In genomic region chr2:11872247-11872947, GRCh38 we compare ENCODE assay signal across 17 cellular contexts.
DNase-seq lines count a peak whose midpoint lies in the region; ATAC-seq and TF ChIP-seq lines count a peak whose summit lies in the region.
"Had no signal": no experiment of that assay in that cellular context is flagged by ENCODE, and none has a peak within 500 bp of the region (broad histone marks: within the 10 kb centered on the region; RNA-seq: fewer than 3 reads in every experiment).

No MANE protein-coding gene starts in this region.

- no peak overlapping the region for H3K4me3 ChIP-seq in HL-60 (replicated peaks; ENCODE audit: insufficient read depth, low read length)
- no peak overlapping the region for H3K4me3 ChIP-seq in SJSA1
- H3K4me3 ChIP-seq in Caco-2 (ENCODE audit: low read depth, low read length), result no peak overlapping the region
- H3K4me3 ChIP-seq: colonic mucosa had no signal

- ATAC-seq in foreskin keratinocyte, result no peak
- ATAC-seq in HG02571 (IDR thresholded peaks at IDR 0.05; ENCODE audit: unreplicated experiment), result no peak
- no peak for ATAC-seq in left colon
- no peak for ATAC-seq in natural killer cell
- ATAC-seq: activated CD8-positive, alpha-beta memory T cell treated with anti-CD3 and anti-CD28 coated beads, Interleukin-2, amount 10 ng/mL, durations not matched to agents 7 days and 5 days had no signal

- H3K27me3 Mint-ChIP-seq in Caco-2 (ENCODE audit: insufficient read depth, unreplicated experiment), result peaks cover 15% of the 10 kb centered on the region
- H3K27me3 Mint-ChIP-seq in natural killer cell (ENCODE audit: low read depth in 2 of 2), result peaks cover 33 to 37% of the 10 kb centered on the region in 2 donors
- H3K27me3 Mint-ChIP-seq: activated naive CD8-positive, alpha-beta T cell had no signal

- H3K27ac Mint-ChIP-seq in Caco-2 (ENCODE audit: unreplicated experiment), result no peak overlapping the region
- no peak overlapping the region for H3K27ac Mint-ChIP-seq in natural killer cell
- H3K27ac Mint-ChIP-seq: activated CD8-positive, alpha-beta memory T cell treated with anti-CD3 and anti-CD28 coated beads, Interleukin-2, amount 10 ng/mL, durations not matched to agents 7 days and 5 days; activated naive CD8-positive, alpha-beta T cell; CD4-positive, CD25-positive, alpha-beta regulatory T cell had no signal

- H3K36me3 ChIP-seq in SJSA1 (no peaks in the 10 kb centered on the region), Caco-2 (ENCODE audit: control insufficient read depth, insufficient read depth, low read length) (no peaks in the 10 kb centered on the region)
- H3K36me3 ChIP-seq: colonic mucosa had no signal

- TF ChIP-seq CTCF in HL-60 (IDR thresholded peaks at IDR 0.05; ENCODE audit: insufficient read depth, low read length) (no peak), foreskin keratinocyte (conservative IDR thresholded peaks at IDR 0.05) (no peak), Caco-2 (IDR thresholded peaks at IDR 0.05; ENCODE audit: insufficient read depth in 1 of 2, low read depth in 1 of 2, low read length in 1 of 2, severe bottlenecking in 1 of 2, unreplicated experiment in 1 of 2) (no peak), natural killer cell (IDR thresholded peaks at IDR 0.05) (no peak)

- H3K4me1 Mint-ChIP-seq in Caco-2 (ENCODE audit: low read depth, unreplicated experiment), result peaks cover 11% of the 10 kb centered on the region
- H3K4me1 Mint-ChIP-seq in natural killer cell, result peaks cover 0 to 8% of the 10 kb centered on the region in 2 donors
- H3K4me1 Mint-ChIP-seq: activated CD8-positive, alpha-beta memory T cell treated with anti-CD3 and anti-CD28 coated beads, Interleukin-2, amount 10 ng/mL, durations not matched to agents 7 days and 5 days had no signal

- no peaks in the 10 kb centered on the region for H3K36me3 Mint-ChIP-seq in Caco-2 (ENCODE audit: insufficient read depth, unreplicated experiment)
- H3K36me3 Mint-ChIP-seq in natural killer cell, result no peaks in the 10 kb centered on the region
- H3K36me3 Mint-ChIP-seq: activated CD8-positive, alpha-beta memory T cell treated with anti-CD3 and anti-CD28 coated beads, Interleukin-2, amount 10 ng/mL, durations not matched to agents 7 days and 5 days; activated naive CD8-positive, alpha-beta T cell; CD4-positive, CD25-positive, alpha-beta regulatory T cell had no signal

- intact Hi-C loops in Caco-2 (cut with micrococcal nuclease; ENCODE audit: unreplicated experiment), result no loop called here
- intact Hi-C loops in left colon (cut with DNase I, micrococcal nuclease), result no loop called here
- intact Hi-C loops in natural killer cell (cut with micrococcal nuclease), result no loop called here

- H3K27ac ChIP-seq in HL-60 (replicated peaks) (0 out of 2 replicates have a peak overlapping the region, but pooled peaks have one; percentile 8), SJSA1 (no peak overlapping the region), foreskin keratinocyte (no peak overlapping the region)
- H3K27ac ChIP-seq: colonic mucosa had no signal

- BruUV-seq in Caco-2 (replicated peaks; lab: Mats Ljungman, UMichigan), result no TSS peak

- H3K4me1 ChIP-seq in SJSA1 (replicated peaks), result peaks cover 11% of the 10 kb centered on the region
- no peaks in the 10 kb centered on the region for H3K4me1 ChIP-seq in foreskin keratinocyte
- peaks cover 13% of the 10 kb centered on the region for H3K4me1 ChIP-seq in Caco-2
- H3K4me1 ChIP-seq: colonic mucosa had no signal

- H3K27me3 ChIP-seq in HL-60 (ENCODE audit: insufficient read depth, poor library complexity, severe bottlenecking) (no peaks in the 10 kb centered on the region), SJSA1 (replicated peaks) (no peaks in the 10 kb centered on the region), foreskin keratinocyte (peaks cover 19% of the 10 kb centered on the region), Caco-2 (replicated peaks; ENCODE audit: control insufficient read depth, insufficient read depth, low read length) (no peaks in the 10 kb centered on the region)
- H3K27me3 ChIP-seq: colonic mucosa had no signal

- DNase-seq in COLO668 (lab: John Stamatoyannopoulos, UW; ENCODE audit: unreplicated experiment), result peak; percentile 78
- DNase-seq in HL-60 (ENCODE audit: low read depth in 1 of 2, low spot score in 1 of 2), result no peak
- peak; percentile 31 to 49 for DNase-seq in SJSA1 (ENCODE audit: low read depth in 1 of 2, low spot score in 2 of 2)
- peak; percentile 23 to 37 for DNase-seq in foreskin keratinocyte
- DNase-seq in Caco-2, result no peak
- no peak for DNase-seq in left colon
- DNase-seq in natural killer cell, result no peak
- DNase-seq: activated CD8-positive, alpha-beta memory T cell treated with anti-CD3 and anti-CD28 coated beads, Interleukin-2, amount 10 ng/mL, durations not matched to agents 7 days and 5 days; CD4-positive, CD25-positive, alpha-beta regulatory T cell; colonic mucosa; H7; NCI-H2081 treated with DMSO at 0.1 percent for 48 hours; SK-N-SH; stimulated activated naive CD4-positive, alpha-beta T cell had no signal

- H3K4me3 Mint-ChIP-seq in Caco-2 (ENCODE audit: unreplicated experiment) (no peak overlapping the region), natural killer cell (no peak overlapping the region)
- H3K4me3 Mint-ChIP-seq: activated CD8-positive, alpha-beta memory T cell treated with anti-CD3 and anti-CD28 coated beads, Interleukin-2, amount 10 ng/mL, durations not matched to agents 7 days and 5 days; activated naive CD8-positive, alpha-beta T cell; CD4-positive, CD25-positive, alpha-beta regulatory T cell; neural crest cell had no signal

- POLR2A ChIA-PET in Caco-2 (lab: Charles Lee), result no interaction called here

- H3K9me3 Mint-ChIP-seq in Caco-2 (ENCODE audit: unreplicated experiment), result peaks cover 13% of the 10 kb centered on the region
- H3K9me3 Mint-ChIP-seq in natural killer cell, result no peaks in the 10 kb centered on the region
- H3K9me3 Mint-ChIP-seq: neural crest cell had no signal

- H3K9me3 ChIP-seq in SJSA1 (replicated peaks) (no peaks in the 10 kb centered on the region), Caco-2 (no peaks in the 10 kb centered on the region)
- H3K9me3 ChIP-seq: colonic mucosa, SK-N-SH had no signal

- CTCF ChIA-PET in Caco-2 (lab: Charles Lee), result no interaction called here

Comparison
In these comparisons a context has a peak if more than half of its experiments do, and no peak if none do; other contexts are left out.
1. DNase-seq: peak in COLO668 (single experiment), SJSA1 (2 of 2) and foreskin keratinocyte (2 of 2); none in HL-60 (0 of 2), Caco-2 (0 of 2), left colon (0 of 2) and natural killer cell (single experiment).